Comparison of ENCODE assay signal across 8 cellular contexts in the genomic region with DNA sequence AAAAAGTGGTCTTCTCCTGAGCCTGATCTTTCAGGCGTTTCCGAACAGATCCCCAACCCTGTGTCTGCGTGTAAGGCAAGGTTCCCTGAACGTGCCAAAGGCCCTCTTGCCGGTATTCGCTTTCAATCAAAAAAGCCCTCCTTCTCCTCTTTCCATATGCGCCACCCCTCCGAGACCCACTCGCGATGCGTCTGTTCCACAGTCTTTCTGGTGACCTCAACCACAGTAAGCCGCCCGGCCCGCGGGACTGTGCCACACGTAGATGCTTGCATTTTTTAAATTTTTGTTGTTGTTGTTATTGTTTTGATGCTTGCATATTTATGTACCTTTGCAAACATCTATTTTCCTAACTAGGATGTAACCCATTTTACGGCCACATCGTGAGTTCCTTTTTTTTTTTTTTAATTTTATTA. TPM values are rescaled to one million over a fixed set of nuclear protein-coding genes. Genes with fewer than 3 reads are reported as not detected.
A peak's percentile ranks its signal among the peaks of the same experiment; 100 is the strongest.
DNase-seq lines count a peak whose midpoint lies in the region; ATAC-seq and TF ChIP-seq lines count a peak whose summit lies in the region.

No MANE protein-coding gene starts in this region.

- TF ChIP-seq CTCF in 22Rv1 (IDR thresholded peaks at IDR 0.05): no peak
- TF ChIP-seq CTCF in breast epithelium (IDR thresholded peaks at IDR 0.05): no peak
- TF ChIP-seq CTCF in GM10248 (IDR thresholded peaks at IDR 0.05; ENCODE audit: control extremely low read depth, extremely low read depth, low read depth, missing control alignments): no peak

- H3K9ac ChIP-seq in mesenchymal stem cell (ENCODE audit: low read length): peak overlapping the region; percentile 99

- POLR2A ChIA-PET in GM10248 (lab: Yijun Ruan, JAX): interaction anchor here (0.7 kb wide), 1 partner anchor 282 kb away, joined by 3 read pairs; a partner anchor contains a TSS

- no peak overlapping the region for H3K14ac ChIP-seq in mesenchymal stem cell (ENCODE audit: low read length in 2 of 2)

- no peak overlapping the region for H2AFZ ChIP-seq in mesenchymal stem cell (ENCODE audit: low read depth, low read length)

- no peak overlapping the region for H3K23ac ChIP-seq in mesenchymal stem cell (ENCODE audit: low read length in 2 of 2)

- ATAC-seq in HG03159 (IDR thresholded peaks at IDR 0.05; ENCODE audit: unreplicated experiment): peak; percentile 11

- H4K8ac ChIP-seq in mesenchymal stem cell (ENCODE audit: low read length): peak overlapping the region; percentile 91

- H3K4me3 ChIP-seq in breast epithelium (peak overlapping the region; percentile 83 to 96 (median 93)), mesenchymal stem cell (ENCODE audit: insufficient read depth in 1 of 2, low read depth in 1 of 2, low read length in 2 of 2) (peak overlapping the region; percentile 49 to 96)

- H2BK15ac ChIP-seq in mesenchymal stem cell (ENCODE audit: low read depth, poor library complexity, severe bottlenecking): no peak overlapping the region

- DNase-seq in breast epithelium (ENCODE audit: low spot score in 2 of 2) (no peak), mesenchymal stem cell (no peak), glomerular visceral epithelial cell (ENCODE audit: extremely low spot score) (no peak), GM10248 (ENCODE audit: extremely low spot score) (no peak), T-helper 9 cell (no peak), NCI-H226 (no peak)

- 8% methylated on average over 15 of the region's 18 CpGs for WGBS in mesenchymal stem cell

- no peak overlapping the region for H2BK12ac ChIP-seq in mesenchymal stem cell (ENCODE audit: low read length in 2 of 2)

- peaks cover 11% of the 10 kb centered on the region for H3K79me1 ChIP-seq in mesenchymal stem cell (replicated peaks; ENCODE audit: low read length, poor library complexity, severe bottlenecking)

- H3K9me3 ChIP-seq in breast epithelium (no peaks in the 10 kb centered on the region), mesenchymal stem cell (ENCODE audit: control insufficient read depth, low read length) (no peaks in the 10 kb centered on the region)

- CTCF ChIA-PET in GM10248 (lab: Yijun Ruan, JAX): interaction anchor here (0.7 to 2.9 kb wide), 20 partner anchors 8 to 734 kb away, joined by 3 to 23 read pairs (median 4); a partner anchor contains a TSS

- no peaks in the 10 kb centered on the region for H3K4me1 ChIP-seq in breast epithelium
- H3K4me1 ChIP-seq in mesenchymal stem cell (ENCODE audit: control insufficient read depth, insufficient read depth, low read depth, low read length): peaks cover 11% of the 10 kb centered on the region

- no peak overlapping the region for H2AK5ac ChIP-seq in mesenchymal stem cell (ENCODE audit: low read length, severe bottlenecking)

- H3K18ac ChIP-seq in mesenchymal stem cell (ENCODE audit: low read depth in 1 of 2, low read length in 2 of 2): peak overlapping the region in 1 of 2 experiments; percentile 73

- TF ChIP-seq POLR2A in breast epithelium (IDR thresholded peaks at IDR 0.05): no peak

- H2BK5ac ChIP-seq in mesenchymal stem cell (ENCODE audit: low read depth, low read length, poor library complexity, severe bottlenecking): no peak overlapping the region

- H3K4me2 ChIP-seq in mesenchymal stem cell (ENCODE audit: low read length, poor library complexity, severe bottlenecking): peak overlapping the region; percentile 100

- H3K27ac ChIP-seq in 22Rv1: peak overlapping the region; percentile 91
- peak overlapping the region; percentile 87 to 92 for H3K27ac ChIP-seq in breast epithelium
- H3K27ac ChIP-seq in mesenchymal stem cell (ENCODE audit: low read length, poor library complexity, severe bottlenecking): no peak overlapping the region

- H3K27me3 ChIP-seq in breast epithelium: no peaks in the 10 kb centered on the region
- H3K27me3 ChIP-seq in mesenchymal stem cell (ENCODE audit: control insufficient read depth in 1 of 2, insufficient read depth in 1 of 2, low read length in 2 of 2): no peaks in the 10 kb centered on the region

- H4K91ac ChIP-seq in mesenchymal stem cell (ENCODE audit: low read length): no peak overlapping the region

- intact Hi-C loops in breast epithelium (cut with DNase I; ENCODE audit: low total_unique reads): no loop called here

- peak overlapping the region in 1 of 2 experiments; percentile 76 for H3K4ac ChIP-seq in mesenchymal stem cell (ENCODE audit: low read depth in 1 of 2, low read length in 2 of 2)

- no peak overlapping the region for H2BK120ac ChIP-seq in mesenchymal stem cell (ENCODE audit: low read depth, low read length)

- H3K36me3 ChIP-seq in breast epithelium: no peaks in the 10 kb centered on the region
- H3K36me3 ChIP-seq in mesenchymal stem cell (ENCODE audit: control insufficient read depth in 1 of 2, insufficient read depth in 2 of 2, low read depth in 1 of 2, low read length in 2 of 2): no peaks in the 10 kb centered on the region

RNA-seq across cellular contexts. Expression of a gene that starts 0.6 kb away (rescaled TPM):
- total RNA-seq in breast epithelium: 100 to 1,000 TPM in 1 of 3 donors, 10 to 100 TPM in 2; 71.4 to 110 (median 78.3) TPM
- 20.6 TPM for polyA plus RNA-seq in mesenchymal stem cell (2013, experiment 1 of 2)
- 19.8 TPM for polyA plus RNA-seq in mesenchymal stem cell (2013, experiment 2 of 2)

RNA-seq across cellular contexts. Expression of a gene that starts 30.1 kb away (rescaled TPM):
- total RNA-seq in breast epithelium: 10 to 100 TPM in 2 of 3 donors, 1 to 10 TPM in 1; 9.6 to 28.5 (median 23.0) TPM
- polyA plus RNA-seq in mesenchymal stem cell (2013, experiment 1 of 2): 5.4 TPM
- polyA plus RNA-seq in mesenchymal stem cell (2013, experiment 2 of 2): 5.4 TPM

RNA-seq across cellular contexts. Expression of a gene that starts 46.2 kb away (rescaled TPM):
- 1 to 10 TPM; 3.0 to 4.3 (median 3.8) TPM for total RNA-seq in breast epithelium
- polyA plus RNA-seq in mesenchymal stem cell (2013, experiment 1 of 2): 0.57 TPM
- polyA plus RNA-seq in mesenchymal stem cell (2013, experiment 2 of 2): 0.41 TPM
